ENCODE assay signal across 24 cellular contexts in the genomic region with DNA sequence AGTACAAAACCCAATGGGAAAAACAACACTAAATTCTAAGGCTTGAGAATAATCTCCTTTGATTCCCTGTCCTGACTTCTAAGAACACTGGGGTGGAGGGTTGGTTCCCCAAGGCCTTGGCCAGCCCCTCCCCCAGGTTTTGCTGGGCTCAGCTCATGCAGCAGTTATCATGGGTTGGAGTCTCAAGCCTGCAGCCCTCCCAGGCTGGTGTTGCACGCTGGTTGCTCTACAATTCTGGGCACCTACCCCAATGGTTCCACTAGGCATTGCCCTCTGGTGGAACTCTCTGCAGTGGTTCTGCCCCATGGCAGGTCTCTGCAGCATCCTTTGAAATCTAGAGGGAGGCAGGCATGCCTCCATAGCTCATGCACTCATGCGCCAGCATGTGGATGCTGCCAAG.
"Had no signal": no experiment of that assay in that cellular context is flagged by ENCODE, and none has a peak within 500 bp of the region (broad histone marks: within the 10 kb centered on the region; RNA-seq: fewer than 3 reads in every experiment).

No MANE protein-coding gene starts in this region.

- H3K4me1 ChIP-seq: colonic mucosa, esophagus muscularis mucosa, esophagus squamous epithelium, gastrocnemius medialis, gastroesophageal sphincter, heart left ventricle had no signal

- H3K36me3 ChIP-seq: colonic mucosa, esophagus muscularis mucosa, esophagus squamous epithelium, gastrocnemius medialis, gastroesophageal sphincter, heart left ventricle had no signal

- H3K4me3 ChIP-seq: colonic mucosa, coronary artery, dorsolateral prefrontal cortex, esophagus muscularis mucosa, esophagus squamous epithelium, gastrocnemius medialis, gastroesophageal sphincter, heart left ventricle had no signal

- H3K4me1 Mint-ChIP-seq: endodermal cell had no signal

- H3K27me3 Mint-ChIP-seq: dendritic cell treated with granulocyte-macrophage colony-stimulating factor and Interleukin-4, amounts not matched to agents 40 ng/mL and 50 ng/mL, for 4 days had no signal

- ATAC-seq: effector memory CD8-positive, alpha-beta T cell; esophagus mucosa; foreskin keratinocyte; gastrocnemius medialis; gastroesophageal sphincter; heart left ventricle had no signal

- H3K4me3 Mint-ChIP-seq: dendritic cell treated with granulocyte-macrophage colony-stimulating factor and Interleukin-4, amounts not matched to agents 40 ng/mL and 50 ng/mL, for 4 days; effector memory CD8-positive, alpha-beta T cell; endodermal cell had no signal

- DNase-seq: colonic mucosa; cortex of kidney; dermis blood vessel endothelial cell; dorsolateral prefrontal cortex; effector CD4-positive, alpha-beta T cell; effector CD8-positive, alpha-beta T cell; effector memory CD4-positive, alpha-beta T cell; effector memory CD8-positive, alpha-beta T cell; endodermal cell; erythroblast; esophagus squamous epithelium; foreskin fibroblast; foreskin keratinocyte; foreskin melanocyte; gastrocnemius medialis; glutamatergic neuron; head of caudate nucleus; heart left ventricle had no signal

- H3K9me3 Mint-ChIP-seq: dendritic cell treated with granulocyte-macrophage colony-stimulating factor and Interleukin-4, amounts not matched to agents 40 ng/mL and 50 ng/mL, for 4 days; effector memory CD8-positive, alpha-beta T cell; endodermal cell had no signal

- H3K27me3 ChIP-seq: colonic mucosa, dorsolateral prefrontal cortex, esophagus muscularis mucosa, esophagus squamous epithelium, foreskin keratinocyte, gastrocnemius medialis, gastroesophageal sphincter, heart left ventricle had no signal

- H3K27ac Mint-ChIP-seq: dendritic cell treated with granulocyte-macrophage colony-stimulating factor and Interleukin-4, amounts not matched to agents 40 ng/mL and 50 ng/mL, for 4 days; effector memory CD8-positive, alpha-beta T cell; endodermal cell had no signal

- H3K27ac ChIP-seq: colonic mucosa, coronary artery, dorsolateral prefrontal cortex, epithelial cell of prostate, esophagus muscularis mucosa, esophagus squamous epithelium, foreskin keratinocyte, gastrocnemius medialis, gastroesophageal sphincter, heart left ventricle had no signal
